In the genomic region with DNA sequence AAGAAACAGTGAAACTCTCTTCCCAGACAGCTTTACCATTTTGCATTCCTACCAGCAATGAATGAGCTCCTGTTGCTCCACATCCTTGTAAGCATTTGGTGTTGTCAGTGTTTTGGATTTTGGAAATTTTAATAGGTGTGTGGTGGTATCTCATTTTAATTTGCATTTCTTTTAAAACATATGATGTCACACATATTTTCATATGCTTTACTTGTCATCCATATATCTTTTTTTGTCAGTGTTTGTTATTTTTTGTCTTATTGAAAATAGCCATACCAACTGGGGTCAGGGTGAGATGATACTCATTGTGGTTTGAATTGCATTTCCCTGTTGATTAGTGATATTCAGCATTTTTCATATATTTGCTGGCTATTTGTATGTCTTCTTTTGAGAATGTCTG, we compare ENCODE assay signal across 34 cellular contexts.
"Had no signal": no experiment of that assay in that cellular context is flagged by ENCODE, and none has a peak within 500 bp of the region (broad histone marks: within the 10 kb centered on the region; RNA-seq: fewer than 3 reads in every experiment).

No MANE protein-coding gene starts in this region.

- DNase-seq: activated effector memory CD4-positive, alpha-beta T cell treated with anti-CD3 and anti-CD28 coated beads, Interleukin-2, amount 50 U/mL, for 16 hours; activated effector memory CD4-positive, alpha-beta T cell treated with Interleukin-2 at 50 U/mL for 16 hours; activated gamma-delta T cell; activated gamma-delta T cell treated with Interleukin-2 at 50 U/mL for 16 hours; activated naive CD4-positive, alpha-beta T cell; activated naive CD4-positive, alpha-beta T cell treated with anti-CD3 and anti-CD28 coated beads for 36 hours; activated naive CD4-positive, alpha-beta T cell treated with anti-CD3 and anti-CD28 coated beads, Interleukin-2, amount 10 ng/mL, durations not matched to agents 7 days and 5 days; activated naive CD4-positive, alpha-beta T cell treated with anti-CD3 and anti-CD28 coated beads, Interleukin-2, amount 50 U/mL, for 16 hours; activated naive CD4-positive, alpha-beta T cell treated with Interleukin-2 at 50 U/mL for 16 hours; activated naive CD8-positive, alpha-beta T cell treated with anti-CD3 and anti-CD28 coated beads for 36 hours; activated naive CD8-positive, alpha-beta T cell treated with anti-CD3 and anti-CD28 coated beads, Interleukin-2, amount 10 ng/mL, durations not matched to agents 7 days and 5 days; activated naive CD8-positive, alpha-beta T cell treated with anti-CD3 and anti-CD28 coated beads, Interleukin-2, amount 50 U/mL, for 24 hours; activated T-cell treated with anti-CD3 and anti-CD28 coated beads, Interleukin-2, amount 50 U/mL, for 1 hour; activated T-cell treated with anti-CD3 and anti-CD28 coated beads, Interleukin-2, amount 50 U/mL, for 24 hours; activated T-cell treated with anti-CD3 and anti-CD28 coated beads, Interleukin-2, amount 50 U/mL, for 4 hours; activated T-cell treated with anti-CD3 and anti-CD28 coated beads, Interleukin-2, amount 50 U/mL, for 48 hours; activated T-cell treated with anti-CD3 and anti-CD28 coated beads, Interleukin-2, amount 50 U/mL, for 72 hours; adrenal gland; amniotic stem cell; amygdala; anterior cingulate cortex; aorta; body of pancreas; brain microvascular endothelial cell; caudate nucleus; central memory CD4-positive, alpha-beta T cell; cerebellar nuclear complex had no signal

- H3K36me3 ChIP-seq: adrenal gland, ascending aorta, brain microvascular endothelial cell, breast epithelium, cardiac muscle cell had no signal

- H3K27me3 ChIP-seq: adrenal gland, ascending aorta, body of pancreas, brain microvascular endothelial cell, breast epithelium had no signal

- H3K4me1 ChIP-seq: body of pancreas, breast epithelium had no signal

- FAIRE-seq: astrocyte, bronchial epithelial cell had no signal

- H3K9me3 ChIP-seq: adrenal gland, ascending aorta, body of pancreas had no signal

- H3K4me3 ChIP-seq: adrenal gland, ascending aorta, body of pancreas, breast epithelium, cardiac muscle cell had no signal

- ATAC-seq: activated naive CD4-positive, alpha-beta T cell treated with anti-CD3 and anti-CD28 coated beads, Interleukin-2, amount 50 U/mL, for 72 hours; activated naive CD8-positive, alpha-beta T cell treated with anti-CD3 and anti-CD28 coated beads, Interleukin-2, amount 50 U/mL, for 24 hours; activated T-cell treated with anti-CD3 and anti-CD28 coated beads, Interleukin-2, amount 50 U/mL, for 4 hours; activated T-cell treated with anti-CD3 and anti-CD28 coated beads, Interleukin-2, amount 50 U/mL, for 72 hours; activated T-helper 17 cell treated with anti-CD3 and anti-CD28 coated beads, Interleukin-2, amount 50 U/mL, for 72 hours; body of pancreas had no signal

- H3K27ac ChIP-seq: adrenal gland, ascending aorta, body of pancreas, brain microvascular endothelial cell, breast epithelium, cardiac muscle cell had no signal
